ENCODE assay signal across 9 cellular contexts in the genomic region with DNA sequence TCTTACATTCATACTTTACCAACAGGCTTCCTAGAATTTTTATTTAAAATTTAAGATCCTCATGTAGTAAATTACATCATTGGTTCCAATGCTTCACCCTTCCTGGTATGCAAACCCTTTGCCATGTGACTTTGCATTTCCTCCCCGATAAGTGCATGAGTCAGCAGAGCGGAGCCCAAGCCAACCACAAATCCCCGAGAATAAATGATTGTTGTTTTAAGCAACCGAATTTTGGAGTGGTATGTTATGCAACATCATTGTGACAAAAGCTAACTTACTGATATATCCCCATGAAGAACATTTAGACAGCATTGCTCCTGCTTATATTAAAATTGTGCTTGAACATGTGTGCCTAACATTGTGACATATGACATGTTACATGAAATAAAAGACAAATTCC.
DNase-seq lines count a peak whose midpoint lies in the region; ATAC-seq lines count a peak whose summit lies in the region.
"Had no signal": no experiment of that assay in that cellular context is flagged by ENCODE, and none has a peak within 500 bp of the region (broad histone marks: within the 10 kb centered on the region; RNA-seq: fewer than 3 reads in every experiment).

No MANE protein-coding gene starts in this region.

- no peak overlapping the region for H3K4me3 ChIP-seq in skeletal muscle cell (ENCODE audit: low read depth, low read length)

- ATAC-seq in GM21723 (IDR thresholded peaks at IDR 0.05; ENCODE audit: unreplicated experiment), result peak; percentile 45
- ATAC-seq in esophagus mucosa, result peak; percentile 66
- no peak for ATAC-seq in GM18511 (IDR thresholded peaks at IDR 0.05; ENCODE audit: unreplicated experiment)
- no peak for ATAC-seq in GM21737 (IDR thresholded peaks at IDR 0.05; ENCODE audit: unreplicated experiment)
- no peak for ATAC-seq in HG03175 (IDR thresholded peaks at IDR 0.05; ENCODE audit: unreplicated experiment)

- DNase-seq in OCI-M1 (lab: John Stamatoyannopoulos, UW) (peak; percentile 91), skeletal muscle cell (ENCODE audit: low read depth) (peak; percentile 72), midbrain (lab: John Stamatoyannopoulos, UW) (no peak)
- DNase-seq: SHP77 treated with DMSO at 0.1 percent for 48 hours had no signal

Comparison
In these comparisons a context has a peak if more than half of its experiments do, and no peak if none do; other contexts are left out.
1. ATAC-seq: peak in GM21723 (single experiment) and esophagus mucosa (single experiment); none in GM18511 (single experiment), GM21737 (single experiment) and HG03175 (single experiment).